1 cellular context compared by ENCODE assay signal in the genomic region with DNA sequence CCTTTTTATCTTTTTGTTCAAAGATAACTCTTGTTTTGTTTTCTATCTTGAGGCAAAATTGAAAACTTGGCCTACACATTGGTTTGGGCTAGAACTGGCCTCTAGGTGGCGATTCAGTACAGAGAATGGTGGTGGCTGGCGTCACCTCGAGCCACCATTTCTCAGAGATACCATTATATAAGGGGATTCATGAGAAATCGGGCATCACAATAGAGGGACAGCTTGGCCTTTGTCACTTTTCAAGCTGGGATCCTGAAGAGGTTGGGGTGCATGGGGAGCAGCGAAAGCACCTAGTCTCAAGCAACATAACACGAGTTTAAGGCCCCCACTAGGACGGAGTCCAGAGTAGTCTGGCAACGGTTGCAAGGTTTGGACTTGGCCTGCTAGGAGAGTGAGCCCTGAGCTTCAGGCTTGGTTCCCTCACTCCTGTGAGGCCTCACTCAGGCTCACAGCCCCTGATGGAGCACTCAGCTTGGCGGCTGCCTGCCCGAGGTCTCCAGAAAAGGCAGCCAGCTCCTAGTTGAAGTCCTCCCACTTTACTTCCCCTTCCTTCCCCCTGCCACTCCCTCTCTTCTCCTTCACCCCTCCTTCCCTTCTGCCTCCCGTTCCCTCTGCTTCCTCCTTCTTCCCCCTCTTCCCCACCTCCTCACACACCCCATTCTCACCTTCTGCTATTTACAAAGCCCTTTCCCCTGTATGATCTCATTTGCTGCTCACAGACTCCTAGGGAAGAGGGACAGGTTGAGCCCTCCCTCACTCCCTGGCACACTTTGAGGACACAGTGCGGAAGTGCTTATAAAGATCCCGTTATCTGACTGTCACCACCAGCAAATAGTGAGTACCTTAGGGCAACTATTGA.
TF ChIP-seq lines count a peak whose summit lies in the region.

No MANE protein-coding gene starts in this region.

TF ChIP-seq in HepG2, 621 proteins besides CTCF, POLR2A, EP300 and RAD21 (continued from another document and continues in another):
- TF ChIP-seq, protein P1, sequence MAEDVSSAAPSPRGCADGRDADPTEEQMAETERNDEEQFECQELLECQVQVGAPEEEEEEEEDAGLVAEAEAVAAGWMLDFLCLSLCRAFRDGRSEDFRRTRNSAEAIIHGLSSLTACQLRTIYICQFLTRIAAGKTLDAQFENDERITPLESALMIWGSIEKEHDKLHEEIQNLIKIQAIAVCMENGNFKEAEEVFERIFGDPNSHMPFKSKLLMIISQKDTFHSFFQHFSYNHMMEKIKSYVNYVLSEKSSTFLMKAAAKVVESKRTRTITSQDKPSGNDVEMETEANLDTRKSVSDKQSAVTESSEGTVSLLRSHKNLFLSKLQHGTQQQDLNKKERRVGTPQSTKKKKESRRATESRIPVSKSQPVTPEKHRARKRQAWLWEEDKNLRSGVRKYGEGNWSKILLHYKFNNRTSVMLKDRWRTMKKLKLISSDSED (CRISPR knock-in tag; IDR thresholded peaks at IDR 0.05), result no peak
- TF ChIP-seq ZNF816 (CRISPR knock-in tag; IDR thresholded peaks at IDR 0.05; ENCODE audit: borderline replicate concordance) (no peak), FOSL1 (CRISPR knock-in tag; IDR thresholded peaks at IDR 0.05; ENCODE audit: borderline replicate concordance) (no peak), KAT8 (CRISPR knock-in tag; IDR thresholded peaks at IDR 0.05) (peak; percentile 55; the same call in 1 of the 2 replicates), ZMYM3 (CRISPR knock-in tag; IDR thresholded peaks at IDR 0.05) (peak; percentile 37; the same call in 1 of the 2 replicates), ZNF207 (IDR thresholded peaks at IDR 0.05; ENCODE audit: borderline replicate concordance) (no peak), CEBPG (CRISPR knock-in tag; IDR thresholded peaks at IDR 0.05) (peak; percentile 57), ZNF556 (CRISPR knock-in tag; IDR thresholded peaks at IDR 0.05; ENCODE audit: borderline replicate concordance) (no peak), SMAD3 (CRISPR knock-in tag; IDR thresholded peaks at IDR 0.05) (peak; percentile 65; the same call in 1 of the 2 replicates), ZNF329 (CRISPR knock-in tag; IDR thresholded peaks at IDR 0.05; ENCODE audit: low read depth) (no peak), CHD4 (IDR thresholded peaks at IDR 0.05; ENCODE audit: borderline replicate concordance, low read length) (no peak), TP53 (CRISPR knock-in tag; conservative IDR thresholded peaks at IDR 0.05) (no peak), ZNF781 (CRISPR knock-in tag; IDR thresholded peaks at IDR 0.05; ENCODE audit: borderline replicate concordance, not compliant biosample characterization) (no peak), ZNF253 (CRISPR knock-in tag; IDR thresholded peaks at IDR 0.05; ENCODE audit: borderline replicate concordance) (no peak)
- TF ChIP-seq, protein P2, sequence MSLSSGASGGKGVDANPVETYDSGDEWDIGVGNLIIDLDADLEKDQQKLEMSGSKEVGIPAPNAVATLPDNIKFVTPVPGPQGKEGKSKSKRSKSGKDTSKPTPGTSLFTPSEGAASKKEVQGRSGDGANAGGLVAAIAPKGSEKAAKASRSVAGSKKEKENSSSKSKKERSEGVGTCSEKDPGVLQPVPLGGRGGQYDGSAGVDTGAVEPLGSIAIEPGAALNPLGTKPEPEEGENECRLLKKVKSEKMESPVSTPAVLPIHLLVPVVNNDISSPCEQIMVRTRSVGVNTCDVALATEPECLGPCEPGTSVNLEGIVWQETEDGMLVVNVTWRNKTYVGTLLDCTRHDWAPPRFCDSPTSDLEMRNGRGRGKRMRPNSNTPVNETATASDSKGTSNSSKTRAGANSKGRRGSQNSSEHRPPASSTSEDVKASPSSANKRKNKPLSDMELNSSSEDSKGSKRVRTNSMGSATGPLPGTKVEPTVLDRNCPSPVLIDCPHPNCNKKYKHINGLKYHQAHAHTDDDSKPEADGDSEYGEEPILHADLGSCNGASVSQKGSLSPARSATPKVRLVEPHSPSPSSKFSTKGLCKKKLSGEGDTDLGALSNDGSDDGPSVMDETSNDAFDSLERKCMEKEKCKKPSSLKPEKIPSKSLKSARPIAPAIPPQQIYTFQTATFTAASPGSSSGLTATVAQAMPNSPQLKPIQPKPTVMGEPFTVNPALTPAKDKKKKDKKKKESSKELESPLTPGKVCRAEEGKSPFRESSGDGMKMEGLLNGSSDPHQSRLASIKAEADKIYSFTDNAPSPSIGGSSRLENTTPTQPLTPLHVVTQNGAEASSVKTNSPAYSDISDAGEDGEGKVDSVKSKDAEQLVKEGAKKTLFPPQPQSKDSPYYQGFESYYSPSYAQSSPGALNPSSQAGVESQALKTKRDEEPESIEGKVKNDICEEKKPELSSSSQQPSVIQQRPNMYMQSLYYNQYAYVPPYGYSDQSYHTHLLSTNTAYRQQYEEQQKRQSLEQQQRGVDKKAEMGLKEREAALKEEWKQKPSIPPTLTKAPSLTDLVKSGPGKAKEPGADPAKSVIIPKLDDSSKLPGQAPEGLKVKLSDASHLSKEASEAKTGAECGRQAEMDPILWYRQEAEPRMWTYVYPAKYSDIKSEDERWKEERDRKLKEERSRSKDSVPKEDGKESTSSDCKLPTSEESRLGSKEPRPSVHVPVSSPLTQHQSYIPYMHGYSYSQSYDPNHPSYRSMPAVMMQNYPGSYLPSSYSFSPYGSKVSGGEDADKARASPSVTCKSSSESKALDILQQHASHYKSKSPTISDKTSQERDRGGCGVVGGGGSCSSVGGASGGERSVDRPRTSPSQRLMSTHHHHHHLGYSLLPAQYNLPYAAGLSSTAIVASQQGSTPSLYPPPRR (CRISPR knock-in tag; IDR thresholded peaks at IDR 0.05; ENCODE audit: borderline replicate concordance), result no peak
- TF ChIP-seq, protein P3, sequence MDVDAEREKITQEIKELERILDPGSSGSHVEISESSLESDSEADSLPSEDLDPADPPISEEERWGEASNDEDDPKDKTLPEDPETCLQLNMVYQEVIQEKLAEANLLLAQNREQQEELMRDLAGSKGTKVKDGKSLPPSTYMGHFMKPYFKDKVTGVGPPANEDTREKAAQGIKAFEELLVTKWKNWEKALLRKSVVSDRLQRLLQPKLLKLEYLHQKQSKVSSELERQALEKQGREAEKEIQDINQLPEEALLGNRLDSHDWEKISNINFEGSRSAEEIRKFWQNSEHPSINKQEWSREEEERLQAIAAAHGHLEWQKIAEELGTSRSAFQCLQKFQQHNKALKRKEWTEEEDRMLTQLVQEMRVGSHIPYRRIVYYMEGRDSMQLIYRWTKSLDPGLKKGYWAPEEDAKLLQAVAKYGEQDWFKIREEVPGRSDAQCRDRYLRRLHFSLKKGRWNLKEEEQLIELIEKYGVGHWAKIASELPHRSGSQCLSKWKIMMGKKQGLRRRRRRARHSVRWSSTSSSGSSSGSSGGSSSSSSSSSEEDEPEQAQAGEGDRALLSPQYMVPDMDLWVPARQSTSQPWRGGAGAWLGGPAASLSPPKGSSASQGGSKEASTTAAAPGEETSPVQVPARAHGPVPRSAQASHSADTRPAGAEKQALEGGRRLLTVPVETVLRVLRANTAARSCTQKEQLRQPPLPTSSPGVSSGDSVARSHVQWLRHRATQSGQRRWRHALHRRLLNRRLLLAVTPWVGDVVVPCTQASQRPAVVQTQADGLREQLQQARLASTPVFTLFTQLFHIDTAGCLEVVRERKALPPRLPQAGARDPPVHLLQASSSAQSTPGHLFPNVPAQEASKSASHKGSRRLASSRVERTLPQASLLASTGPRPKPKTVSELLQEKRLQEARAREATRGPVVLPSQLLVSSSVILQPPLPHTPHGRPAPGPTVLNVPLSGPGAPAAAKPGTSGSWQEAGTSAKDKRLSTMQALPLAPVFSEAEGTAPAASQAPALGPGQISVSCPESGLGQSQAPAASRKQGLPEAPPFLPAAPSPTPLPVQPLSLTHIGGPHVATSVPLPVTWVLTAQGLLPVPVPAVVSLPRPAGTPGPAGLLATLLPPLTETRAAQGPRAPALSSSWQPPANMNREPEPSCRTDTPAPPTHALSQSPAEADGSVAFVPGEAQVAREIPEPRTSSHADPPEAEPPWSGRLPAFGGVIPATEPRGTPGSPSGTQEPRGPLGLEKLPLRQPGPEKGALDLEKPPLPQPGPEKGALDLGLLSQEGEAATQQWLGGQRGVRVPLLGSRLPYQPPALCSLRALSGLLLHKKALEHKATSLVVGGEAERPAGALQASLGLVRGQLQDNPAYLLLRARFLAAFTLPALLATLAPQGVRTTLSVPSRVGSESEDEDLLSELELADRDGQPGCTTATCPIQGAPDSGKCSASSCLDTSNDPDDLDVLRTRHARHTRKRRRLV (CRISPR knock-in tag; IDR thresholded peaks at IDR 0.05), result no peak
- TF ChIP-seq, protein P4, sequence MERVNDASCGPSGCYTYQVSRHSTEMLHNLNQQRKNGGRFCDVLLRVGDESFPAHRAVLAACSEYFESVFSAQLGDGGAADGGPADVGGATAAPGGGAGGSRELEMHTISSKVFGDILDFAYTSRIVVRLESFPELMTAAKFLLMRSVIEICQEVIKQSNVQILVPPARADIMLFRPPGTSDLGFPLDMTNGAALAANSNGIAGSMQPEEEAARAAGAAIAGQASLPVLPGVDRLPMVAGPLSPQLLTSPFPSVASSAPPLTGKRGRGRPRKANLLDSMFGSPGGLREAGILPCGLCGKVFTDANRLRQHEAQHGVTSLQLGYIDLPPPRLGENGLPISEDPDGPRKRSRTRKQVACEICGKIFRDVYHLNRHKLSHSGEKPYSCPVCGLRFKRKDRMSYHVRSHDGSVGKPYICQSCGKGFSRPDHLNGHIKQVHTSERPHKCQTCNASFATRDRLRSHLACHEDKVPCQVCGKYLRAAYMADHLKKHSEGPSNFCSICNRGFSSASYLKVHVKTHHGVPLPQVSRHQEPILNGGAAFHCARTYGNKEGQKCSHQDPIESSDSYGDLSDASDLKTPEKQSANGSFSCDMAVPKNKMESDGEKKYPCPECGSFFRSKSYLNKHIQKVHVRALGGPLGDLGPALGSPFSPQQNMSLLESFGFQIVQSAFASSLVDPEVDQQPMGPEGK (CRISPR knock-in tag; IDR thresholded peaks at IDR 0.05), result no peak
- TF ChIP-seq, protein P5, sequence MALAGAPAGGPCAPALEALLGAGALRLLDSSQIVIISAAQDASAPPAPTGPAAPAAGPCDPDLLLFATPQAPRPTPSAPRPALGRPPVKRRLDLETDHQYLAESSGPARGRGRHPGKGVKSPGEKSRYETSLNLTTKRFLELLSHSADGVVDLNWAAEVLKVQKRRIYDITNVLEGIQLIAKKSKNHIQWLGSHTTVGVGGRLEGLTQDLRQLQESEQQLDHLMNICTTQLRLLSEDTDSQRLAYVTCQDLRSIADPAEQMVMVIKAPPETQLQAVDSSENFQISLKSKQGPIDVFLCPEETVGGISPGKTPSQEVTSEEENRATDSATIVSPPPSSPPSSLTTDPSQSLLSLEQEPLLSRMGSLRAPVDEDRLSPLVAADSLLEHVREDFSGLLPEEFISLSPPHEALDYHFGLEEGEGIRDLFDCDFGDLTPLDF (CRISPR knock-in tag; IDR thresholded peaks at IDR 0.05), result no peak
- TF ChIP-seq, protein P6, sequence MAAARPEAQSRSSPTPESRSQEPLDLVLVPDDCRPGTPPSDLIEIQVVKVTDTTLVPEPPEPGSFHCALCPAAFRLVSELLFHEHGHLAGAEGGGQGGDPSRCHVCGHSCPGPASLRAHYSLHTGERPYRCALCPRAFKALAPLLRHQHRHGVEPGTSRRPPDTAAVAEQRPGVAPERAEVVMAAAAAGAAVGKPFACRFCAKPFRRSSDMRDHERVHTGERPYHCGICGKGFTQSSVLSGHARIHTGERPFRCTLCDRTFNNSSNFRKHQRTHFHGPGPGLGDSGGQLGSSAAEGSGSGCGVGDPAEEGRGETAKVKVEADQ (CRISPR knock-in tag; IDR thresholded peaks at IDR 0.05; ENCODE audit: borderline replicate concordance), result no peak
- TF ChIP-seq, protein P7, sequence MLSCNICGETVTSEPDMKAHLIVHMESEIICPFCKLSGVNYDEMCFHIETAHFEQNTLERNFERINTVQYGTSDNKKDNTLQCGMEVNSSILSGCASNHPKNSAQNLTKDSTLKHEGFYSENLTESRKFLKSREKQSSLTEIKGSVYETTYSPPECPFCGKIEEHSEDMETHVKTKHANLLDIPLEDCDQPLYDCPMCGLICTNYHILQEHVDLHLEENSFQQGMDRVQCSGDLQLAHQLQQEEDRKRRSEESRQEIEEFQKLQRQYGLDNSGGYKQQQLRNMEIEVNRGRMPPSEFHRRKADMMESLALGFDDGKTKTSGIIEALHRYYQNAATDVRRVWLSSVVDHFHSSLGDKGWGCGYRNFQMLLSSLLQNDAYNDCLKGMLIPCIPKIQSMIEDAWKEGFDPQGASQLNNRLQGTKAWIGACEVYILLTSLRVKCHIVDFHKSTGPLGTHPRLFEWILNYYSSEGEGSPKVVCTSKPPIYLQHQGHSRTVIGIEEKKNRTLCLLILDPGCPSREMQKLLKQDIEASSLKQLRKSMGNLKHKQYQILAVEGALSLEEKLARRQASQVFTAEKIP (CRISPR knock-in tag; IDR thresholded peaks at IDR 0.05; ENCODE audit: borderline replicate concordance), result no peak
- TF ChIP-seq, protein P8, sequence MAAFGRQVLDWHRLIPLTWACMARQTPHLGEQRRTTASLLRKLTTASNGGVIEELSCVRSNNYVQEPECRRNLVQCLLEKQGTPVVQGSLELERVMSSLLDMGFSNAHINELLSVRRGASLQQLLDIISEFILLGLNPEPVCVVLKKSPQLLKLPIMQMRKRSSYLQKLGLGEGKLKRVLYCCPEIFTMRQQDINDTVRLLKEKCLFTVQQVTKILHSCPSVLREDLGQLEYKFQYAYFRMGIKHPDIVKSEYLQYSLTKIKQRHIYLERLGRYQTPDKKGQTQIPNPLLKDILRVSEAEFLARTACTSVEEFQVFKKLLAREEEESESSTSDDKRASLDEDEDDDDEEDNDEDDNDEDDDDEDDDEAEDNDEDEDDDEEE (CRISPR knock-in tag; IDR thresholded peaks at IDR 0.05), result no peak
- TF ChIP-seq, protein P9, sequence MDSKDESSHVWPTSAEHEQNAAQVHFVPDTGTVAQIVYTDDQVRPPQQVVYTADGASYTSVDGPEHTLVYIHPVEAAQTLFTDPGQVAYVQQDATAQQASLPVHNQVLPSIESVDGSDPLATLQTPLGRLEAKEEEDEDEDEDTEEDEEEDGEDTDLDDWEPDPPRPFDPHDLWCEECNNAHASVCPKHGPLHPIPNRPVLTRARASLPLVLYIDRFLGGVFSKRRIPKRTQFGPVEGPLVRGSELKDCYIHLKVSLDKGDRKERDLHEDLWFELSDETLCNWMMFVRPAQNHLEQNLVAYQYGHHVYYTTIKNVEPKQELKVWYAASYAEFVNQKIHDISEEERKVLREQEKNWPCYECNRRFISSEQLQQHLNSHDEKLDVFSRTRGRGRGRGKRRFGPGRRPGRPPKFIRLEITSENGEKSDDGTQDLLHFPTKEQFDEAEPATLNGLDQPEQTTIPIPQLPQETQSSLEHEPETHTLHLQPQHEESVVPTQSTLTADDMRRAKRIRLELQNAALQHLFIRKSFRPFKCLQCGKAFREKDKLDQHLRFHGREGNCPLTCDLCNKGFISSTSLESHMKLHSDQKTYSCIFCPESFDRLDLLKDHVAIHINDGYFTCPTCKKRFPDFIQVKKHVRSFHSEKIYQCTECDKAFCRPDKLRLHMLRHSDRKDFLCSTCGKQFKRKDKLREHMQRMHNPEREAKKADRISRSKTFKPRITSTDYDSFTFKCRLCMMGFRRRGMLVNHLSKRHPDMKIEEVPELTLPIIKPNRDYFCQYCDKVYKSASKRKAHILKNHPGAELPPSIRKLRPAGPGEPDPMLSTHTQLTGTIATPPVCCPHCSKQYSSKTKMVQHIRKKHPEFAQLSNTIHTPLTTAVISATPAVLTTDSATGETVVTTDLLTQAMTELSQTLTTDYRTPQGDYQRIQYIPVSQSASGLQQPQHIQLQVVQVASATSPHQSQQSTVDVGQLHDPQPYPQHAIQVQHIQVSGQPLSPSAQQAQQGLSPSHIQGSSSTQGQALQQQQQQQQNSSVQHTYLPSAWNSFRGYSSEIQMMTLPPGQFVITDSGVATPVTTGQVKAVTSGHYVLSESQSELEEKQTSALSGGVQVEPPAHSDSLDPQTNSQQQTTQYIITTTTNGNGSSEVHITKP (CRISPR knock-in tag; IDR thresholded peaks at IDR 0.05; ENCODE audit: low read depth), result no peak
